31 cellular contexts compared by ENCODE assay signal in genomic region chr1:47693115-47693514, GRCh38.
A peak's percentile ranks its signal among the peaks of the same experiment; 100 is the strongest.
DNase-seq lines count a peak whose midpoint lies in the region; ATAC-seq and TF ChIP-seq lines count a peak whose summit lies in the region.
"Had no signal": no experiment of that assay in that cellular context is flagged by ENCODE, and none has a peak within 500 bp of the region (broad histone marks: within the 10 kb centered on the region; RNA-seq: fewer than 3 reads in every experiment).

No MANE protein-coding gene starts in this region.

- H3K27ac ChIP-seq in coronary artery (no peak overlapping the region), neural progenitor cell (peak overlapping the region; percentile 70)
- H3K27ac ChIP-seq: 22Rv1, SJSA1 had no signal

- no peaks in the 10 kb centered on the region for H3K4me1 Mint-ChIP-seq in activated CD8-positive, alpha-beta memory T cell treated with anti-CD3 and anti-CD28 coated beads, Interleukin-2, amount 10 ng/mL, durations not matched to agents 7 days and 5 days
- H3K4me1 Mint-ChIP-seq in neural progenitor cell (peaks cover 22% of the 10 kb centered on the region), type B pancreatic cell (ENCODE audit: unreplicated experiment) (peaks cover 37% of the 10 kb centered on the region)
- H3K4me1 Mint-ChIP-seq: CD14-positive monocyte; CD8-positive, alpha-beta memory T cell had no signal

- H3K36me3 Mint-ChIP-seq in activated CD8-positive, alpha-beta memory T cell treated with anti-CD3 and anti-CD28 coated beads, Interleukin-2, amount 10 ng/mL, durations not matched to agents 7 days and 5 days: no peaks in the 10 kb centered on the region
- H3K36me3 Mint-ChIP-seq in neural progenitor cell: no peaks in the 10 kb centered on the region
- no peaks in the 10 kb centered on the region for H3K36me3 Mint-ChIP-seq in type B pancreatic cell
- H3K36me3 Mint-ChIP-seq: CD14-positive monocyte; CD8-positive, alpha-beta memory T cell had no signal

- no peaks in the 10 kb centered on the region for H3K27me3 ChIP-seq in neural progenitor cell
- H3K27me3 ChIP-seq: BE2C, SJSA1 had no signal

- H4K20me1 ChIP-seq in neural progenitor cell (ENCODE audit: low read depth): no peaks in the 10 kb centered on the region

- no peak overlapping the region for H3K27ac Mint-ChIP-seq in activated CD8-positive, alpha-beta memory T cell treated with anti-CD3 and anti-CD28 coated beads, Interleukin-2, amount 10 ng/mL, durations not matched to agents 7 days and 5 days
- H3K27ac Mint-ChIP-seq in neural progenitor cell (peak overlapping the region; percentile 50), type B pancreatic cell (no peak overlapping the region)
- H3K27ac Mint-ChIP-seq: CD14-positive monocyte; CD8-positive, alpha-beta memory T cell had no signal

- no peaks in the 10 kb centered on the region for H3K9me3 Mint-ChIP-seq in activated CD8-positive, alpha-beta memory T cell treated with anti-CD3 and anti-CD28 coated beads, Interleukin-2, amount 10 ng/mL, durations not matched to agents 7 days and 5 days (ENCODE audit: low read depth)
- H3K9me3 Mint-ChIP-seq in neural progenitor cell (no peaks in the 10 kb centered on the region), type B pancreatic cell (no peaks in the 10 kb centered on the region)
- H3K9me3 Mint-ChIP-seq: CD8-positive, alpha-beta memory T cell had no signal

- CTCF ChIA-PET in activated CD8-positive, alpha-beta memory T cell treated with anti-CD3 and anti-CD28 coated beads, Interleukin-2, amount 10 ng/mL, durations not matched to agents 7 days and 5 days (lab: Charles Lee): no interaction called here

- DNase-seq in activated CD8-positive, alpha-beta memory T cell treated with anti-CD3 and anti-CD28 coated beads for 24 hours: peak; percentile 19
- DNase-seq in activated CD8-positive, alpha-beta memory T cell treated with anti-CD3 and anti-CD28 coated beads, Interleukin-2, amount 10 ng/mL, durations not matched to agents 7 days and 5 days: no peak
- DNase-seq in coronary artery (ENCODE audit: low spot score) (peak; percentile 36), neural progenitor cell (ENCODE audit: low spot score) (peak; percentile 52), type B pancreatic cell (ENCODE audit: extremely low spot score, unreplicated experiment) (peak; percentile 62), LoVo (ENCODE audit: low spot score) (no peak), SW 1271 (lab: John Stamatoyannopoulos, UW) (no peak)
- DNase-seq: BE2C; CD8-positive, alpha-beta memory T cell; DMS 273 treated with DMSO at 0.1 percent for 48 hours; DMS79; EL; GDM1; Kasumi-1; MV-4-11; NCI-H1105; NCI-H146; NCI-H1930; NCI-H2107; NCI-H524; NCI-H748 treated with DMSO at 0.1 percent for 48 hours; NK-92 treated with Interleukin-12 subunit alpha and Interleukin-12 subunit beta, amount 100 ng/mL, for 24 hours; PC-3; Right ventricle myocardium superior had no signal

- peaks cover 68% of the 10 kb centered on the region for H3K4me1 ChIP-seq in neural progenitor cell
- H3K4me1 ChIP-seq: BE2C had no signal

- no peak overlapping the region for H3K9ac ChIP-seq in neural progenitor cell

- TF ChIP-seq CTCF in coronary artery (IDR thresholded peaks at IDR 0.05): no peak
- no peak for TF ChIP-seq CTCF in neural progenitor cell (IDR thresholded peaks at IDR 0.05)
- no peak for TF ChIP-seq CTCF in type B pancreatic cell (conservative IDR thresholded peaks at IDR 0.05)

- peak overlapping the region; percentile 50 for H2AFZ ChIP-seq in neural progenitor cell (replicated peaks)

- no peak overlapping the region for H3K4me3 Mint-ChIP-seq in activated CD8-positive, alpha-beta memory T cell treated with anti-CD3 and anti-CD28 coated beads, Interleukin-2, amount 10 ng/mL, durations not matched to agents 7 days and 5 days
- H3K4me3 Mint-ChIP-seq in neural progenitor cell (no peak overlapping the region), type B pancreatic cell (no peak overlapping the region)
- H3K4me3 Mint-ChIP-seq: CD14-positive monocyte; CD8-positive, alpha-beta memory T cell had no signal

- H3K27me3 Mint-ChIP-seq in activated CD8-positive, alpha-beta memory T cell treated with anti-CD3 and anti-CD28 coated beads, Interleukin-2, amount 10 ng/mL, durations not matched to agents 7 days and 5 days: peaks cover 9% of the 10 kb centered on the region
- H3K27me3 Mint-ChIP-seq in neural progenitor cell (ENCODE audit: insufficient read depth, low read depth) (peaks cover 20% of the 10 kb centered on the region), type B pancreatic cell (peaks cover 32% of the 10 kb centered on the region)

- no peak for ATAC-seq in activated CD8-positive, alpha-beta memory T cell treated with anti-CD3 and anti-CD28 coated beads, Interleukin-2, amount 10 ng/mL, durations not matched to agents 7 days and 5 days
- ATAC-seq in HG03196 (IDR thresholded peaks at IDR 0.05; ENCODE audit: unreplicated experiment): no peak
- ATAC-seq: GM12878, HCT116, HepG2, PC-3 had no signal

- H3K9me3 ChIP-seq in neural progenitor cell (ENCODE audit: low read depth): no peaks in the 10 kb centered on the region
- H3K9me3 ChIP-seq: BE2C, SJSA1 had no signal

- H3K79me2 ChIP-seq in neural progenitor cell (ENCODE audit: low read depth): no peaks in the 10 kb centered on the region

- H3K4me3 ChIP-seq in coronary artery (no peak overlapping the region), neural progenitor cell (no peak overlapping the region)
- H3K4me3 ChIP-seq: GM12878, SJSA1 had no signal

- H3K36me3 ChIP-seq in neural progenitor cell: no peaks in the 10 kb centered on the region
- H3K36me3 ChIP-seq: BE2C, SJSA1 had no signal

- peak overlapping the region; percentile 52 for H3K4me2 ChIP-seq in neural progenitor cell

- H3F3A ChIP-seq in neural progenitor cell (ENCODE audit: low read depth): peaks cover 39% of the 10 kb centered on the region

Comparison
In these comparisons a context has a peak if more than half of its experiments do, and no peak if none do; other contexts are left out.
1. DNase-seq: peak in activated CD8-positive, alpha-beta memory T cell treated with anti-CD3 and anti-CD28 coated beads for 24 hours (single experiment), coronary artery (single experiment), neural progenitor cell (single experiment) and type B pancreatic cell (single experiment); none in activated CD8-positive, alpha-beta memory T cell treated with anti-CD3 and anti-CD28 coated beads, Interleukin-2, amount 10 ng/mL, durations not matched to agents 7 days and 5 days (single experiment), LoVo (single experiment) and SW 1271 (0 of 2).